ENCODE assay signal across 7 cellular contexts in the genomic region with DNA sequence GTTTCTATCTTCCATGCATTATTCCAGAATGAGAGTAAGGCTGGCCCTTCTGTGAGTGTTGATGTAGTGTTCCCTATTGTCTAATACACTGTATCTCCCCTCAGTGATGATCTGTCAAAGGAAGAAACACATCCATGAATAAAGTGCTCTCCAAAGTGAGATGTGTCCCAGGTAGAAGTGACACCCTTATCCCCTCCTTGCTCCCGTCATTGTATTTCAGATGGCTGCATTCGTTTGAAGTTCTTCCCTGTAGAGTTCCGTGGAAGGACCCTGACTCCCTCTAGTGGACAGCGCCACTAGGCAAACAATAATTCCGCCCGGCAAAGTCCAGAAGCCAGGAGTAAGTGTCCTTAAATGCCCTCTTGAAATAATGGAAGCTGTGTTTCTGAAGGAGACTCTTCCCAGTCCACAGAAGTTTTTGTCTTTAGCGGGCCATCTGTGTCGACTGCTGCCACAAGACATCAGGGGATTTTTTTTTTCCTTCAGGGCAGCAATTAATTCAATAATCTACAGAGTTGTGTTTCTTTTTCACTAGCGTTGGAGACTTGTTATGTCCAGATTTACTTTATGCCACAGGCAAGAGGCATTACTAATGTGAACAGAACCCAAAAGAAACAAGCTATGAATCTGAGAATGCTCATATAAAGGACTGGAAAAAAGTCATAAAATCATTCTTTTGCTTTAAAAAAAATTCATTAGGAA.
DNase-seq lines count a peak whose midpoint lies in the region; ATAC-seq and TF ChIP-seq lines count a peak whose summit lies in the region.

No MANE protein-coding gene starts in this region.

- H3K4me3 Mint-ChIP-seq in T-cell, result no peak overlapping the region

- H3K9me3 ChIP-seq in right cardiac atrium (ENCODE audit: control insufficient read depth, low read length) (no peaks in the 10 kb centered on the region), gastrocnemius medialis (no peaks in the 10 kb centered on the region)

- intact Hi-C loops in right cardiac atrium (cut with DNase I), result loop anchor here in 1 of 4 donors (10.0 kb wide), 1 partner anchor 436 kb away; no protein-coding TSS in a partner anchor
- intact Hi-C loops in gastrocnemius medialis (cut with DNase I; ENCODE audit: low total_unique reads), result loop anchor here (1.0 to 5.0 kb wide), 3 partner anchors 64 to 464 kb away; a partner anchor contains a TSS

- no peaks in the 10 kb centered on the region for H3K4me1 ChIP-seq in right cardiac atrium (ENCODE audit: control insufficient read depth, insufficient read depth, low read length)
- no peaks in the 10 kb centered on the region for H3K4me1 ChIP-seq in gastrocnemius medialis

- no peaks in the 10 kb centered on the region for H3K27me3 ChIP-seq in right cardiac atrium (ENCODE audit: control insufficient read depth, insufficient read depth)
- no peaks in the 10 kb centered on the region for H3K27me3 ChIP-seq in gastrocnemius medialis

- no peaks in the 10 kb centered on the region for H3K9me3 Mint-ChIP-seq in T-cell

- H3K27me3 Mint-ChIP-seq in T-cell, result peaks cover 6% of the 10 kb centered on the region in 2 donors

- no peak overlapping the region for H3K27ac Mint-ChIP-seq in T-cell

- POLR2A ChIA-PET in T-cell (lab: Charles Lee), result no interaction called here

- no peaks in the 10 kb centered on the region for H3K36me3 Mint-ChIP-seq in T-cell

- H3K4me1 Mint-ChIP-seq in T-cell, result peaks cover 0 to 6% (median 4%) of the 10 kb centered on the region in 3 donors

- CTCF ChIA-PET in T-cell (lab: Charles Lee), result interaction anchor here (0.6 to 3.3 kb wide), 8 partner anchors 101 to 674 kb away, joined by 3 to 21 read pairs (median 5); no protein-coding TSS in a partner anchor

- no peak for TF ChIP-seq POLR2A in gastrocnemius medialis (IDR thresholded peaks at IDR 0.05)

- no peaks in the 10 kb centered on the region for H3K36me3 ChIP-seq in gastrocnemius medialis

- DNase-seq in NCI-H146 treated with DMSO at 0.1 percent for 48 hours (lab: John Stamatoyannopoulos, UW; ENCODE audit: unreplicated experiment) (peak; percentile 93), T-cell (peak in 31 of 34 experiments; percentile 4 to 59 (median 34)), amygdala (lab: John Stamatoyannopoulos, UW) (peak; percentile 7 to 95 (median 72)), right cardiac atrium (peak; percentile 76 to 88 (median 80)), gastrocnemius medialis (peak; percentile 71)

- peak; percentile 90 for ATAC-seq in GM18498 (IDR thresholded peaks at IDR 0.05; ENCODE audit: unreplicated experiment)
- ATAC-seq in HG02840 (IDR thresholded peaks at IDR 0.05; ENCODE audit: low FRiP score, unreplicated experiment), result peak; percentile 49
- ATAC-seq in T-cell (replicated peaks in 1 of 4), result peak; percentile 54 to 73 (median 62)
- ATAC-seq in right cardiac atrium, result peak; percentile 95 to 96
- peak; percentile 98 to 100 for ATAC-seq in gastrocnemius medialis

- peak; percentile 73 to 90 (median 78) for TF ChIP-seq CTCF in gastrocnemius medialis (IDR thresholded peaks at IDR 0.05 in 4 of 5, conservative IDR thresholded peaks at IDR 0.05 in 1 of 5)

- 5% methylated on average over 9 of the region's 9 CpGs for WGBS in right cardiac atrium

- in situ Hi-C loops in gastrocnemius medialis (cut with MboI; ENCODE audit: low sequenced_read_pairs in 4 of 4), result loop anchor here in 2 of 4 donors (10.0 to 25.0 kb wide), 2 partner anchors 436 to 444 kb away; no protein-coding TSS in a partner anchor

- H3K4me3 ChIP-seq in right cardiac atrium (ENCODE audit: low read length) (no peak overlapping the region), gastrocnemius medialis (no peak overlapping the region)

- H3K27ac ChIP-seq in right cardiac atrium (ENCODE audit: low read length) (no peak overlapping the region), gastrocnemius medialis (peak overlapping the region in 1 of 4 donors; percentile 29)

Comparison
In these comparisons a context has a peak if more than half of its experiments do, and no peak if none do; other contexts are left out.
1. ATAC-seq: peak in every context shown above with its lines; median percentile 99 in gastrocnemius medialis; 96 in right cardiac atrium; 90 in GM18498; 62 in T-cell; 49 in HG02840.
2. DNase-seq: peak in every context shown above with its lines; median percentile 93 in NCI-H146 treated with DMSO at 0.1 percent for 48 hours; 80 in right cardiac atrium; 72 in amygdala; 71 in gastrocnemius medialis; 34 in T-cell.